33 cellular contexts compared by ENCODE assay signal in the genomic region with DNA sequence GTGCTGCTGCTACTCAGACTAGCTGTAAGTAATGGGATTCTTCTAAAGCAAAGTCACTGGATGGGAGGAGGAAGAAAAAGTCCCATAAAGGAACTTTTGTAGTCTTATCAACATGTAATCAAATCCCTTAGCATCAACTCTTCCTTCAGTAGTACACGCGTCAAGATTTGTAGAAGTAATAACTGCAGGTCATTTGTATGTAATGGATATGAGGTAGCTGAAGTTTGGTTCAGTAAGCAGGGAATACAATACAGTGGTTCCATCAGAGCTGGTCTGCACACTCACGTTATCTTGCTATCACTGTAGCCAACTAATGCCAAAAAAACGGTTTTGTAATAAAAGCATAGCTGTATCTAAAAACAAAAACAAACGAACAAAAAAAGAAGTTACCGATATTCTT.
"Had no signal": no experiment of that assay in that cellular context is flagged by ENCODE, and none has a peak within 500 bp of the region (broad histone marks: within the 10 kb centered on the region; RNA-seq: fewer than 3 reads in every experiment).

No MANE protein-coding gene starts in this region.

- H3K27ac ChIP-seq: body of pancreas, colonic mucosa, epithelial cell of prostate, esophagus squamous epithelium, gastroesophageal sphincter, heart right ventricle had no signal

- FAIRE-seq: endometrium, endothelial cell of umbilical vein had no signal

- H3K9me3 Mint-ChIP-seq: activated CD4-positive, alpha-beta memory T cell treated with anti-CD3 and anti-CD28 coated beads for 36 hours; activated CD4-positive, alpha-beta T cell treated with anti-CD3 and anti-CD28 coated beads, Interleukin-2, amount 10 ng/mL, durations not matched to agents 24 days and 14 days; activated naive CD4-positive, alpha-beta T cell treated with anti-CD3 and anti-CD28 coated beads for 36 hours; activated naive CD4-positive, alpha-beta T cell treated with anti-CD3 and anti-CD28 coated beads, Interleukin-2, amount 50 U/mL, for 24 hours; activated naive CD8-positive, alpha-beta T cell treated with anti-CD3 and anti-CD28 coated beads, Interleukin-2, amount 10 ng/mL, durations not matched to agents 7 days and 5 days; activated T-helper 1 cell treated with anti-CD3 and anti-CD28 coated beads, Interleukin-12 subunit alpha, Interleukin-12 subunit beta, Interleukin-2, Interleukin-4 antibody, amounts not matched to agents 30 ng/mL and 10 ng/mL and 1 ng/mL, durations not matched to agents 14 hours and 24 hours and 36 hours; activated T-helper 2 cell treated with anti-CD3 and anti-CD28 coated beads, Interferon-gamma antibody, Interleukin-2, Interleukin-4, amounts not matched to agents 10 μg/mL and 5 μg/mL and 100 μg/mL, durations not matched to agents 14 hours and 24 hours and 36 hours; T-helper 2 cell treated with Interferon-gamma antibody and Interleukin-4, amounts not matched to agents 5 μg/mL and 100 μg/mL, for 36 hours had no signal

- H3K27me3 Mint-ChIP-seq: activated CD4-positive, alpha-beta memory T cell treated with anti-CD3 and anti-CD28 coated beads for 36 hours; activated CD4-positive, alpha-beta T cell treated with anti-CD3 and anti-CD28 coated beads for 36 hours; activated CD4-positive, alpha-beta T cell treated with anti-CD3 and anti-CD28 coated beads, Interleukin-2, amount 10 ng/mL, durations not matched to agents 24 days and 14 days; activated CD8-positive, alpha-beta memory T cell treated with anti-CD3 and anti-CD28 coated beads, Interleukin-2, amount 10 ng/mL, durations not matched to agents 7 days and 5 days; activated naive CD4-positive, alpha-beta T cell treated with anti-CD3 and anti-CD28 coated beads, Interleukin-2, amount 50 U/mL, for 24 hours; activated naive CD8-positive, alpha-beta T cell treated with anti-CD3 and anti-CD28 coated beads, Interleukin-2, amount 10 ng/mL, durations not matched to agents 7 days and 5 days; T-helper 17 cell had no signal

- ATAC-seq: activated CD4-positive, alpha-beta T cell treated with anti-CD3 and anti-CD28 coated beads for 36 hours; activated CD8-positive, alpha-beta memory T cell treated with anti-CD3 and anti-CD28 coated beads, Interleukin-2, amount 10 ng/mL, durations not matched to agents 7 days and 5 days; activated CD8-positive, alpha-beta T cell treated with anti-CD3 and anti-CD28 coated beads, Interleukin-2, amount 10 ng/mL, durations not matched to agents 7 days and 5 days; body of pancreas; gastroesophageal sphincter; heart right ventricle; T-helper 17 cell had no signal

- DNase-seq: activated CD4-positive, alpha-beta memory T cell treated with anti-CD3 and anti-CD28 coated beads for 36 hours; activated CD4-positive, alpha-beta T cell treated with anti-CD3 and anti-CD28 coated beads for 36 hours; activated CD4-positive, alpha-beta T cell treated with anti-CD3 and anti-CD28 coated beads, Interleukin-2, amount 10 ng/mL, durations not matched to agents 24 days and 14 days; activated CD4-positive, CD25-positive, alpha-beta regulatory T cell; activated CD4-positive, CD25-positive, alpha-beta regulatory T cell treated with anti-CD3 and anti-CD28 coated beads, Interleukin-2, amount 50 U/mL, for 72 hours; activated CD8-positive, alpha-beta memory T cell treated with anti-CD3 and anti-CD28 coated beads, Interleukin-2, amount 10 ng/mL, durations not matched to agents 7 days and 5 days; activated CD8-positive, alpha-beta memory T cell treated with anti-CD3 and anti-CD28 coated beads, Interleukin-2, amount 50 U/mL, for 4 hours; activated CD8-positive, alpha-beta T cell treated with anti-CD3 and anti-CD28 coated beads, Interleukin-2, amount 10 ng/mL, durations not matched to agents 7 days and 5 days; activated effector memory CD4-positive, alpha-beta T cell treated with anti-CD3 and anti-CD28 coated beads, Interleukin-2, amount 50 U/mL, for 16 hours; activated naive CD4-positive, alpha-beta T cell treated with anti-CD3 and anti-CD28 coated beads for 36 hours; activated naive CD8-positive, alpha-beta T cell treated with anti-CD3 and anti-CD28 coated beads, Interleukin-2, amount 10 ng/mL, durations not matched to agents 7 days and 5 days; activated T-cell treated with anti-CD3 and anti-CD28 coated beads, Interleukin-2, amount 50 U/mL, for 1 hour; activated T-cell treated with anti-CD3 and anti-CD28 coated beads, Interleukin-2, amount 50 U/mL, for 48 hours; amniotic stem cell; anterior cingulate cortex; body of pancreas; caudate nucleus; colonic mucosa; effector CD8-positive, alpha-beta T cell; esophagus squamous epithelium; foreskin melanocyte; heart right ventricle; T-helper 1 cell; T-helper 17 cell; T1000 had no signal

- H3K4me3 Mint-ChIP-seq: activated CD4-positive, alpha-beta memory T cell treated with anti-CD3 and anti-CD28 coated beads for 36 hours; activated CD4-positive, alpha-beta T cell treated with anti-CD3 and anti-CD28 coated beads for 36 hours; activated CD4-positive, alpha-beta T cell treated with anti-CD3 and anti-CD28 coated beads, Interleukin-2, amount 10 ng/mL, durations not matched to agents 24 days and 14 days; activated CD8-positive, alpha-beta memory T cell treated with anti-CD3 and anti-CD28 coated beads, Interleukin-2, amount 10 ng/mL, durations not matched to agents 7 days and 5 days; activated CD8-positive, alpha-beta T cell treated with anti-CD3 and anti-CD28 coated beads, Interleukin-2, amount 10 ng/mL, durations not matched to agents 7 days and 5 days; activated naive CD4-positive, alpha-beta T cell treated with anti-CD3 and anti-CD28 coated beads for 36 hours; activated naive CD4-positive, alpha-beta T cell treated with anti-CD3 and anti-CD28 coated beads, Interleukin-2, amount 50 U/mL, for 24 hours; activated naive CD8-positive, alpha-beta T cell treated with anti-CD3 and anti-CD28 coated beads, Interleukin-2, amount 10 ng/mL, durations not matched to agents 7 days and 5 days; activated T-helper 1 cell treated with anti-CD3 and anti-CD28 coated beads, Interleukin-12 subunit alpha, Interleukin-12 subunit beta, Interleukin-2, Interleukin-4 antibody, amounts not matched to agents 30 ng/mL and 10 ng/mL and 1 ng/mL, durations not matched to agents 14 hours and 24 hours and 36 hours; T-helper 17 cell had no signal

- H3K4me1 ChIP-seq: body of pancreas, colonic mucosa, esophagus squamous epithelium, gastroesophageal sphincter, heart right ventricle had no signal

- H3K27ac Mint-ChIP-seq: activated CD4-positive, alpha-beta memory T cell treated with anti-CD3 and anti-CD28 coated beads for 36 hours; activated CD4-positive, alpha-beta T cell treated with anti-CD3 and anti-CD28 coated beads for 36 hours; activated CD4-positive, alpha-beta T cell treated with anti-CD3 and anti-CD28 coated beads, Interleukin-2, amount 10 ng/mL, durations not matched to agents 24 days and 14 days; activated CD8-positive, alpha-beta memory T cell treated with anti-CD3 and anti-CD28 coated beads, Interleukin-2, amount 10 ng/mL, durations not matched to agents 7 days and 5 days; activated CD8-positive, alpha-beta T cell treated with anti-CD3 and anti-CD28 coated beads, Interleukin-2, amount 10 ng/mL, durations not matched to agents 7 days and 5 days; activated naive CD4-positive, alpha-beta T cell treated with anti-CD3 and anti-CD28 coated beads for 36 hours; activated naive CD4-positive, alpha-beta T cell treated with anti-CD3 and anti-CD28 coated beads, Interleukin-2, amount 50 U/mL, for 24 hours; activated naive CD8-positive, alpha-beta T cell treated with anti-CD3 and anti-CD28 coated beads, Interleukin-2, amount 10 ng/mL, durations not matched to agents 7 days and 5 days; activated T-helper 1 cell treated with anti-CD3 and anti-CD28 coated beads, Interleukin-12 subunit alpha, Interleukin-12 subunit beta, Interleukin-2, Interleukin-4 antibody, amounts not matched to agents 30 ng/mL and 10 ng/mL and 1 ng/mL, durations not matched to agents 14 hours and 24 hours and 36 hours; activated T-helper 2 cell treated with anti-CD3 and anti-CD28 coated beads, Interferon-gamma antibody, Interleukin-2, Interleukin-4, amounts not matched to agents 10 μg/mL and 5 μg/mL and 100 μg/mL, durations not matched to agents 14 hours and 24 hours and 36 hours; T-helper 17 cell; T-helper 2 cell treated with Interferon-gamma antibody and Interleukin-4, amounts not matched to agents 5 μg/mL and 100 μg/mL, for 36 hours had no signal

- H3K36me3 ChIP-seq: colonic mucosa had no signal

- H3K27me3 ChIP-seq: body of pancreas, colonic mucosa, esophagus squamous epithelium, gastroesophageal sphincter, heart right ventricle had no signal

- H3K9me3 ChIP-seq: body of pancreas, colonic mucosa, esophagus squamous epithelium, gastroesophageal sphincter had no signal

- H3K4me3 ChIP-seq: body of pancreas, colonic mucosa, esophagus squamous epithelium, gastroesophageal sphincter, heart right ventricle had no signal
